16 cellular contexts compared by ENCODE assay signal in genomic region chr7:122770943-122771342, GRCh38.
A peak's percentile ranks its signal among the peaks of the same experiment; 100 is the strongest.
DNase-seq lines count a peak whose midpoint lies in the region; ATAC-seq and TF ChIP-seq lines count a peak whose summit lies in the region.
"Had no signal": no experiment of that assay in that cellular context is flagged by ENCODE, and none has a peak within 500 bp of the region (broad histone marks: within the 10 kb centered on the region; RNA-seq: fewer than 3 reads in every experiment).

No MANE protein-coding gene starts in this region.

- POLR2A ChIA-PET in HEK293 (lab: Yijun Ruan, JAX), result no interaction called here

- H3K27ac ChIP-seq in HEK293 (ENCODE audit: extremely low read depth, low read depth, low read length) (0 out of 2 replicates have a peak overlapping the region, but pooled peaks have one; percentile 32), upper lobe of right lung (no peak overlapping the region)
- H3K27ac ChIP-seq: SJSA1 had no signal

- H3K4me3 ChIP-seq in HEK293 (ENCODE audit: low read depth, low read length) (no peak overlapping the region), skeletal muscle cell (ENCODE audit: low read depth, low read length) (no peak overlapping the region), upper lobe of right lung (no peak overlapping the region)
- H3K4me3 ChIP-seq: SJSA1 had no signal

- no peak for TF ChIP-seq CTCF in HEK293 (tag by site-specific recombination; IDR thresholded peaks at IDR 0.05)
- no peak for TF ChIP-seq CTCF in upper lobe of right lung (IDR thresholded peaks at IDR 0.05)

- ATAC-seq in upper lobe of right lung (no peak), left ventricle myocardium superior (no peak)
- ATAC-seq: Panc1 had no signal

- DNase-seq in NCI-H524 (lab: John Stamatoyannopoulos, UW), result peak; percentile 76 to 95
- peak; percentile 37 for DNase-seq in amniotic epithelial cell (ENCODE audit: low read depth)
- DNase-seq in skeletal muscle cell (ENCODE audit: low read depth), result peak; percentile 27
- no peak for DNase-seq in upper lobe of right lung
- no peak for DNase-seq in dedifferentiated amniotic fluid mesenchymal stem cell (ENCODE audit: extremely low spot score)
- no peak for DNase-seq in left ventricle myocardium superior
- no peak for DNase-seq in NCI-H2227 (lab: John Stamatoyannopoulos, UW; ENCODE audit: unreplicated experiment)
- DNase-seq: ACHN, DMS79, KG1, MV-4-11, NCI-H1930, NCI-H226 had no signal

- H3K27me3 ChIP-seq in upper lobe of right lung, result no peaks in the 10 kb centered on the region
- H3K27me3 ChIP-seq: SJSA1 had no signal

- intact Hi-C loops in upper lobe of right lung (cut with DNase I) (no loop called here), left ventricle myocardium superior (cut with micrococcal nuclease) (no loop called here)

- H3K36me3 ChIP-seq in HEK293 (ENCODE audit: control insufficient read depth in 2 of 2, insufficient read depth in 1 of 2, low read length in 2 of 2) (no peaks in the 10 kb centered on the region), upper lobe of right lung (no peaks in the 10 kb centered on the region)
- H3K36me3 ChIP-seq: SJSA1 had no signal

- CTCF ChIA-PET in HEK293 (lab: Yijun Ruan, JAX), result interaction anchor here (0.6 kb wide), 1 partner anchor 121 kb away, joined by 3 read pairs; no protein-coding TSS in a partner anchor

- H3K9me3 ChIP-seq in HEK293 (ENCODE audit: control insufficient read depth, insufficient read depth, low read depth, low read length) (no peaks in the 10 kb centered on the region), upper lobe of right lung (no peaks in the 10 kb centered on the region)
- H3K9me3 ChIP-seq: SJSA1 had no signal

- peaks cover 25% of the 10 kb centered on the region for H3K4me1 ChIP-seq in HEK293 (ENCODE audit: control insufficient read depth, insufficient read depth, low read length)
- no peaks in the 10 kb centered on the region for H3K4me1 ChIP-seq in upper lobe of right lung
- H3K4me1 ChIP-seq: SJSA1 had no signal

TF ChIP-seq in HEK293, 187 proteins besides CTCF, POLR2A, EP300 and RAD21 (continues in another document):
- TF ChIP-seq ZSCAN23 (tag by site-specific recombination; IDR thresholded peaks at IDR 0.05) (no peak), ZNF658 (tag by site-specific recombination; IDR thresholded peaks at IDR 0.05) (no peak), ZNF324 (tag by site-specific recombination; IDR thresholded peaks at IDR 0.05) (no peak), ZNF555 (tag by site-specific recombination; conservative IDR thresholded peaks at IDR 0.05) (no peak), ZBTB10 (tag by site-specific recombination; IDR thresholded peaks at IDR 0.05) (no peak), ZBTB1 (tag by site-specific recombination; IDR thresholded peaks at IDR 0.05) (no peak), ZNF335 (tag by site-specific recombination; conservative IDR thresholded peaks at IDR 0.05) (no peak), ZFP41 (tag by site-specific recombination; IDR thresholded peaks at IDR 0.05; ENCODE audit: borderline replicate concordance) (no peak), ZNF202 (tag by site-specific recombination; IDR thresholded peaks at IDR 0.05; ENCODE audit: borderline replicate concordance) (no peak), ZBTB11 (tag by site-specific recombination; conservative IDR thresholded peaks at IDR 0.05; ENCODE audit: low read depth) (no peak), ZNF184 (tag by site-specific recombination; IDR thresholded peaks at IDR 0.05) (no peak), TRIM28 (IDR thresholded peaks at IDR 0.05; ENCODE audit: borderline replicate concordance, low read length) (no peak), SP2 (tag by site-specific recombination; IDR thresholded peaks at IDR 0.05) (0 out of 2 replicates have a peak, but pooled peaks have one; percentile 8), ZNF610 (tag by site-specific recombination; IDR thresholded peaks at IDR 0.05; ENCODE audit: borderline replicate concordance) (no peak), RBAK (tag by site-specific recombination; IDR thresholded peaks at IDR 0.05) (no peak), KLF10 (tag by site-specific recombination; IDR thresholded peaks at IDR 0.05) (peak; percentile 75), ZNF549 (tag by site-specific recombination; IDR thresholded peaks at IDR 0.05) (no peak), ZNF292 (tag by site-specific recombination; IDR thresholded peaks at IDR 0.05; ENCODE audit: borderline replicate concordance, low read depth) (no peak), ZNF221 (tag by site-specific recombination; IDR thresholded peaks at IDR 0.05; ENCODE audit: borderline replicate concordance) (no peak), TSHZ1 (tag by site-specific recombination; IDR thresholded peaks at IDR 0.05; ENCODE audit: borderline replicate concordance) (no peak), ZNF580 (tag by site-specific recombination; IDR thresholded peaks at IDR 0.05) (0 out of 2 replicates have a peak, but pooled peaks have one; percentile 69)

Comparison
In these comparisons a context has a peak if more than half of its experiments do, and no peak if none do; other contexts are left out.
1. DNase-seq: peak in NCI-H524 (2 of 2), amniotic epithelial cell (single experiment) and skeletal muscle cell (single experiment); none in upper lobe of right lung (single experiment), dedifferentiated amniotic fluid mesenchymal stem cell (single experiment), left ventricle myocardium superior (single experiment) and NCI-H2227 (single experiment).